1 cellular context compared by ENCODE assay signal in genomic region chr11:20608938-20609337, GRCh38.
TF ChIP-seq lines count a peak whose summit lies in the region.

No MANE protein-coding gene starts in this region.

TF ChIP-seq in H1, 55 proteins besides CTCF, POLR2A, EP300 and RAD21:
- TF ChIP-seq CHD7 (IDR thresholded peaks at IDR 0.05; ENCODE audit: insufficient replicate concordance, low read length) (no peak), TAF7 (optimal IDR thresholded peaks at IDR 0.05; ENCODE audit: borderline replicate concordance, low read depth, low read length) (no peak), RFX5 (IDR thresholded peaks at IDR 0.05; ENCODE audit: borderline replicate concordance, low read depth, low read length) (no peak), MAX (IDR thresholded peaks at IDR 0.05) (no peak), EZH2 (IDR thresholded peaks at IDR 0.05; ENCODE audit: low read depth, low read length, severe bottlenecking) (no peak), USF2 (IDR thresholded peaks at IDR 0.05; ENCODE audit: low read length) (no peak), TAF1 (IDR thresholded peaks at IDR 0.05; ENCODE audit: low read depth, low read length) (no peak), SIN3A (conservative IDR thresholded peaks at IDR 0.05 in 1 of 2, IDR thresholded peaks at IDR 0.05 in 1 of 2; ENCODE audit: low read depth in 1 of 2, low read length in 2 of 2) (no peak), HDAC2 (IDR thresholded peaks at IDR 0.05; ENCODE audit: borderline replicate concordance in 1 of 2, low read depth in 2 of 2, low read length in 2 of 2) (no peak), BCL11A (IDR thresholded peaks at IDR 0.05; ENCODE audit: low read depth in 2 of 2, low read length in 2 of 2) (no peak), RNF2 (IDR thresholded peaks at IDR 0.05; ENCODE audit: borderline replicate concordance, low read depth, low read length, missing control alignments, poor library complexity, severe bottlenecking) (no peak), NANOG (IDR thresholded peaks at IDR 0.05; ENCODE audit: insufficient read depth, low read depth, low read length, poor library complexity, severe bottlenecking) (no peak), CREB1 (IDR thresholded peaks at IDR 0.05) (no peak), SP2 (IDR thresholded peaks at IDR 0.05; ENCODE audit: low read length) (no peak), JUND (IDR thresholded peaks at IDR 0.05; ENCODE audit: low read length) (no peak), SP1 (IDR thresholded peaks at IDR 0.05; ENCODE audit: low read depth, low read length) (no peak), PHF8 (conservative IDR thresholded peaks at IDR 0.05; ENCODE audit: low read depth, low read length) (no peak), CHD2 (IDR thresholded peaks at IDR 0.05; ENCODE audit: low read length) (no peak), CHD1 (IDR thresholded peaks at IDR 0.05; ENCODE audit: low read depth, low read length) (no peak), CBX5 (IDR thresholded peaks at IDR 0.05; ENCODE audit: low read depth, low read length) (no peak)
TF ChIP-seq in H1: peak in this region for 0.
